In the genomic region with DNA sequence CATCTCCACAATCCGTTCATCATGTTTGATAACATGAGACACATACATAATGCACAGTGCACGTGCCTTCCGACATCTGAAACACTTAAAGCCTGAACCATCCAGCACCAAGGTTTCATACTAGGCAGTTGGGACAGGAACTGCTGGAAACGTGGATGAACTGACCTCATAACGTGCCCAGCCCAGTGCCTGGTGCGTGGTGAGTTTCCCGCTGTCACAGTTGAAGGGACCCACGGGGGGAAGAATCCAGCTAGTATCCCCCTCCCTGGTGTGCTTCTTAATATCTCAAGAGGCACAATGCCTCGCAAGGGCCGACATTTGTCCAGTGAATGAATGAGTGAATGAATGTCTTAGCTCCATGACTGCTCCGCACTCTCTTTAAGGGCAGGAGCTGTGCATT, we compare ENCODE assay signal across 31 cellular contexts. TPM values are rescaled to one million over a fixed set of nuclear protein-coding genes. Genes with fewer than 3 reads are reported as not detected.
"Had no signal": no experiment of that assay in that cellular context is flagged by ENCODE, and none has a peak within 500 bp of the region (broad histone marks: within the 10 kb centered on the region; RNA-seq: fewer than 3 reads in every experiment).

No MANE protein-coding gene starts in this region.

- H3K9me3 ChIP-seq: stomach, suprapubic skin, testis, thoracic aorta, thyroid gland, transverse colon, upper lobe of left lung, upper lobe of right lung, uterus, vagina had no signal

- H3K36me3 ChIP-seq: stomach, suprapubic skin, thoracic aorta, thyroid gland, tibial artery, tibial nerve, transverse colon, upper lobe of left lung, upper lobe of right lung, uterus, vagina had no signal

- H3K4me1 ChIP-seq: stomach, suprapubic skin, testis, thyroid gland, tibial artery, tibial nerve, transverse colon, upper lobe of left lung, upper lobe of right lung, uterus, vagina had no signal

- H3K27me3 ChIP-seq: testis, thyroid gland, uterus, vagina had no signal

- H3K4me3 ChIP-seq: stomach, suprapubic skin, testis, thoracic aorta, thyroid gland, tibial artery, tibial nerve, transverse colon, upper lobe of left lung, upper lobe of right lung, uterus, vagina had no signal

- H3K27ac ChIP-seq: stomach, suprapubic skin, testis, thoracic aorta, thyroid gland, tibial artery, tibial nerve, transverse colon, upper lobe of left lung, upper lobe of right lung, uterus, vagina had no signal

- DNase-seq: stimulated activated CD4-positive, alpha-beta T cell treated with anti-CD3 and anti-CD28 coated beads, Interleukin-2, amount 100 ng/mL, for 48 hours; stimulated activated CD4-positive, alpha-beta T cell treated with anti-CD3 and anti-CD28 coated beads, Interleukin-4, amount 100 ng/mL, for 1 hour; stimulated activated CD4-positive, alpha-beta T cell treated with anti-CD3 and anti-CD28 coated beads, Interleukin-4, amount 100 ng/mL, for 24 hours; stimulated activated CD4-positive, alpha-beta T cell treated with anti-CD3 and anti-CD28 coated beads, Interleukin-4, amount 100 ng/mL, for 4 hours; stimulated activated CD8-positive, alpha-beta memory T cell treated with anti-CD3 and anti-CD28 coated beads, Interleukin-4, amount 100 ng/mL, for 48 hours; stimulated activated naive B cell treated with anti-CD40 and anti-IgM and Interleukin-4, amounts not matched to agents 10 μg/mL and 1 μg/mL and 100 μg/mL, for 72 hours; stimulated activated naive CD4-positive, alpha-beta T cell; stimulated activated naive CD4-positive, alpha-beta T cell treated with Interleukin-2 at 50 U/mL for 16 hours; stimulated activated naive CD8-positive, alpha-beta T cell treated with anti-CD3 and anti-CD28 coated beads, Interleukin-15, amount 100 ng/mL, for 72 hours; stimulated activated naive CD8-positive, alpha-beta T cell treated with anti-CD3 and anti-CD28 coated beads, Interleukin-15, Interleukin-2, amounts not matched to agents 100 U/mL and 50 U/mL, for 24 hours; stomach; substantia nigra; testis; thyroid gland; tibial artery; transverse colon; trophoblast cell; upper lobe of left lung; upper lobe of right lung; uterus had no signal

- ATAC-seq: stimulated activated effector memory CD8-positive, alpha-beta T cell treated with anti-CD3 and anti-CD28 coated beads, Interleukin-12 subunit alpha, Interleukin-12 subunit beta, amount 100 ng/mL, for 72 hours; stimulated activated memory B cell treated with anti-CD40 and anti-IgM and Interleukin-4, amounts not matched to agents 10 μg/mL and 1 μg/mL and 100 μg/mL, for 72 hours; stimulated activated naive B cell treated with anti-CD40 and anti-IgM and Interleukin-4, amounts not matched to agents 10 μg/mL and 1 μg/mL and 100 μg/mL, for 72 hours; stimulated activated naive CD8-positive, alpha-beta T cell treated with anti-CD3 and anti-CD28 coated beads, Interleukin-15, amount 100 ng/mL, for 72 hours; stimulated activated naive CD8-positive, alpha-beta T cell treated with anti-CD3 and anti-CD28 coated beads, Interleukin-15, Interleukin-2, amounts not matched to agents 100 U/mL and 50 U/mL, for 24 hours; upper lobe of right lung had no signal

- FAIRE-seq: urothelium cell line had no signal

RNA-seq across cellular contexts. Expression of a gene that starts 23.2 kb away (rescaled TPM):
- total RNA-seq: subcutaneous adipose tissue, suprapubic skin, temporal lobe, thoracic aorta, tibial nerve, transverse colon, upper lobe of left lung, upper lobe of right lung, ureter, urinary bladder, vagina had no signal
- polyA plus RNA-seq: urinary bladder had no signal
